In the genomic region with DNA sequence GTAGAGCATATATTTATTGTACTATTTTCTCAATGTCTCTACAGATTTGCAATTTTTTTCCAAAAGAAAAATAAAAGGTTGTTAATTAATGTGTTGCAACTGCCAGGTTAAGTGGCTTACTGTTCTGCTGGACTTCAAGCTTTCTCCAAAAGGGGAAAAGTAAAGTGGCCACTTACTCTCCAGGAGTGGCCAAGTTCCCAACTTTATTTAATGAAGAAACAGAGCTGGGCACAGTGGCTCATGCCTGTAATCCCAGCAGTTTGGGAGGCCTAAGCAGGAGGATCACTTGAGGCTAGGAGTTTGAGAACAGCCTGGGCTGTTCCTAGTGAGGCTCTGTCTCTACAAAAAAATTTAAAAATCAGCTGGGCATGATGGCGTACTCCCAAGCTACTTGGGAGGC, we compare ENCODE assay signal across 23 cellular contexts. TPM values are rescaled to one million over a fixed set of nuclear protein-coding genes. Genes with fewer than 3 reads are reported as not detected.
DNase-seq lines count a peak whose midpoint lies in the region; ATAC-seq, FAIRE-seq and TF ChIP-seq lines count a peak whose summit lies in the region.
"Had no signal": no experiment of that assay in that cellular context is flagged by ENCODE, and none has a peak within 500 bp of the region (broad histone marks: within the 10 kb centered on the region; RNA-seq: fewer than 3 reads in every experiment).

No MANE protein-coding gene starts in this region.

- H3K27me3 ChIP-seq in OCI-LY1 (ENCODE audit: insufficient read depth, low read length) (no peaks in the 10 kb centered on the region), K562 (ENCODE audit: control insufficient read depth in 2 of 2, insufficient read depth in 2 of 2, low read length in 2 of 2) (no peaks in the 10 kb centered on the region), thyroid gland (no peaks in the 10 kb centered on the region), stomach (no peaks in the 10 kb centered on the region)
- H3K27me3 ChIP-seq: BLaER1 treated with 17β-estradiol and CSF1 and Interleukin-3, amounts not matched to agents 10 nM and 100 nM had no signal

- TF ChIP-seq POLR2A in A549 (IDR thresholded peaks at IDR 0.05; ENCODE audit: low read length) (no peak), K562 (conservative IDR thresholded peaks at IDR 0.05) (no peak), thyroid gland (IDR thresholded peaks at IDR 0.05) (no peak), stomach (IDR thresholded peaks at IDR 0.05) (no peak)

- FAIRE-seq in A549 (lab: Jason Lieb, UNC), result no peak
- no peak for FAIRE-seq in K562 (lab: Jason Lieb, UNC)
- FAIRE-seq: D721Med, G401.6, GM12891 had no signal

- H3K36me3 Mint-ChIP-seq in nephron progenitor cell (ENCODE audit: low read depth), result peaks cover 6% of the 10 kb centered on the region
- H3K36me3 Mint-ChIP-seq: CD4-positive, alpha-beta memory T cell had no signal

- TF ChIP-seq EP300 in A549 (IDR thresholded peaks at IDR 0.05) (no peak), K562 (IDR thresholded peaks at IDR 0.05; ENCODE audit: low read length) (no peak), stomach (IDR thresholded peaks at IDR 0.05) (no peak)

- H3K4me3 ChIP-seq in A549 (no peak overlapping the region), OCI-LY1 (ENCODE audit: low read depth, low read length, poor library complexity, severe bottlenecking) (no peak overlapping the region), K562 (no peak overlapping the region), thyroid gland (replicated peaks in 1 of 3) (no peak overlapping the region), stomach (no peak overlapping the region)
- H3K4me3 ChIP-seq: BLaER1 treated with 17β-estradiol and CSF1 and Interleukin-3, amounts not matched to agents 10 nM and 100 nM had no signal

- POLR2A ChIA-PET in A549 (lab: Yijun Ruan, JAX) (interaction anchor here (1.5 kb wide), 1 partner anchor 11 kb away, joined by 5 read pairs; no protein-coding TSS in a partner anchor), K562 (lab: Yijun Ruan, JAX) (interaction anchor here (0.5 to 1.9 kb wide), 3 partner anchors 11 to 1063 kb away, joined by 3 to 7 read pairs (median 3); no protein-coding TSS in a partner anchor)

- H2AFZ ChIP-seq in OCI-LY1 (ENCODE audit: low read length), result no peak overlapping the region
- no peak overlapping the region for H2AFZ ChIP-seq in K562 (ENCODE audit: low read depth, low read length)

- H3K36me3 ChIP-seq in OCI-LY1 (ENCODE audit: insufficient read depth, low read length), result no peaks in the 10 kb centered on the region; the same call in 1 of the 2 replicates
- H3K36me3 ChIP-seq in K562 (ENCODE audit: control insufficient read depth, insufficient read depth, low read length), result peaks cover 9% of the 10 kb centered on the region; the same call in 1 of the 3 replicates
- H3K36me3 ChIP-seq in thyroid gland, result no peaks in the 10 kb centered on the region
- no peaks in the 10 kb centered on the region for H3K36me3 ChIP-seq in stomach

- no peak for DNase-seq in A549 (ENCODE audit: low read depth in 1 of 2, low spot score in 1 of 2)
- DNase-seq in K562 (ENCODE audit: extremely low read depth in 1 of 4, low spot score in 3 of 4), result no peak
- no peak for DNase-seq in nephron progenitor cell
- DNase-seq in thyroid gland, result no peak
- DNase-seq in stomach, result no peak
- DNase-seq in inferior parietal cortex (ENCODE audit: extremely low spot score), result no peak
- DNase-seq: 8988T; ACHN; CD4-positive, alpha-beta memory T cell; COR-L47; DMS153; DMS79 treated with DMSO at 0.1 percent for 48 hours; EL; GOT3; H9; IMR-90 had no signal

- no peaks in the 10 kb centered on the region for H3F3A ChIP-seq in OCI-LY1 (ENCODE audit: insufficient read depth, low read length)

- H3K79me2 ChIP-seq in OCI-LY1 (ENCODE audit: insufficient read depth, low read length) (peaks cover 85% of the 10 kb centered on the region), K562 (ENCODE audit: control insufficient read depth, insufficient read depth, low read length) (peaks cover 95% of the 10 kb centered on the region)

- no peaks in the 10 kb centered on the region for H3K9me3 Mint-ChIP-seq in nephron progenitor cell
- H3K9me3 Mint-ChIP-seq: CD4-positive, alpha-beta memory T cell; H9 had no signal

- no peak overlapping the region for H3K9ac ChIP-seq in OCI-LY1 (ENCODE audit: low read length)
- no peak overlapping the region for H3K9ac ChIP-seq in K562 (ENCODE audit: insufficient read depth in 1 of 2, low read depth in 2 of 2, low read length in 2 of 2)
- H3K9ac ChIP-seq: BLaER1 treated with 17β-estradiol and CSF1 and Interleukin-3, amounts not matched to agents 10 nM and 100 nM had no signal

- CTCF ChIA-PET in A549 (lab: Yijun Ruan, JAX) (interaction anchor here (0.7 to 1.3 kb wide), 5 partner anchors 29 to 181 kb away, joined by 3 to 5 read pairs (median 4); no protein-coding TSS in a partner anchor), K562 (lab: Yijun Ruan, JAX; ENCODE audit: low intra/inter-chr PET ratio) (no interaction called here)

- H4K20me1 ChIP-seq in OCI-LY1 (ENCODE audit: insufficient read depth, low read length), result no peaks in the 10 kb centered on the region
- H4K20me1 ChIP-seq in K562 (replicated peaks; ENCODE audit: control insufficient read depth, insufficient read depth, low read length), result peaks cover 4% of the 10 kb centered on the region; the same call in 1 of the 2 replicates

- BruUV-seq in K562 (replicated peaks; lab: Mats Ljungman, UMichigan), result no TSS peak

- no peaks in the 10 kb centered on the region for H3K9me1 ChIP-seq in K562 (ENCODE audit: control insufficient read depth, insufficient read depth, low read length)

- no peaks in the 10 kb centered on the region for H3K9me2 ChIP-seq in OCI-LY1 (ENCODE audit: low read depth, low read length)

- no peaks in the 10 kb centered on the region for H3K27me3 Mint-ChIP-seq in nephron progenitor cell (ENCODE audit: low read depth, poor library complexity)
- H3K27me3 Mint-ChIP-seq: CD4-positive, alpha-beta memory T cell had no signal

- no peak for TF ChIP-seq RAD21 in A549 (conservative IDR thresholded peaks at IDR 0.05 in 1 of 2, IDR thresholded peaks at IDR 0.05 in 1 of 2)
- TF ChIP-seq RAD21 in K562 (CRISPR knock-in tag; conservative IDR thresholded peaks at IDR 0.05 in 1 of 2, IDR thresholded peaks at IDR 0.05 in 1 of 2), result no peak

- TF ChIP-seq CTCF in A549 (IDR thresholded peaks at IDR 0.05) (no peak), OCI-LY1 (IDR thresholded peaks at IDR 0.05; ENCODE audit: low read length) (no peak), K562 (IDR thresholded peaks at IDR 0.05 in 2 of 3, conservative IDR thresholded peaks at IDR 0.05 in 1 of 3; ENCODE audit: insufficient read depth in 2 of 3, low read depth in 1 of 3, low read length in 3 of 3) (no peak), nephron progenitor cell (IDR thresholded peaks at IDR 0.05) (no peak), thyroid gland (IDR thresholded peaks at IDR 0.05) (no peak), stomach (IDR thresholded peaks at IDR 0.05) (no peak)

- H3K9me3 ChIP-seq in A549 (no peaks in the 10 kb centered on the region), OCI-LY1 (ENCODE audit: low read length) (no peaks in the 10 kb centered on the region), K562 (replicated peaks; ENCODE audit: control insufficient read depth, insufficient read depth, low read depth, low read length) (no peaks in the 10 kb centered on the region), thyroid gland (no peaks in the 10 kb centered on the region), stomach (no peaks in the 10 kb centered on the region)
- H3K9me3 ChIP-seq: BLaER1 treated with 17β-estradiol and CSF1 and Interleukin-3, amounts not matched to agents 10 nM and 100 nM had no signal

- 94% methylated on average over 1 of the region's 1 CpG for WGBS in A549 (ENCODE audit: missing lambda C conversion rate)
- WGBS in K562 (ENCODE audit: insufficient coverage, low coverage, missing lambda C conversion rate), result 100% methylated on average over 1 of the region's 1 CpG
- 92 to 100% methylated on average over 1 of the region's 1 CpG for WGBS in thyroid gland, 2 donors
- 92 to 100% (median 100%) methylated on average over 1 of the region's 1 CpG for WGBS in stomach, 5 donors

- ATAC-seq in A549 (no peak), K562 (no peak), HG03045 (IDR thresholded peaks at IDR 0.05; ENCODE audit: unreplicated experiment) (no peak)

- H3K27ac Mint-ChIP-seq in nephron progenitor cell, result peak overlapping the region; percentile 66

- intact Hi-C loops in K562 (cut with micrococcal nuclease), result no loop called here
- intact Hi-C loops in thyroid gland (cut with DNase I), result no loop called here
- intact Hi-C loops in stomach (cut with DNase I; ENCODE audit: low total_unique reads), result no loop called here

- peak overlapping the region in 1 of 2 experiments; percentile 36; a peak in 1 of 6 replicates for H3K27ac ChIP-seq in A549
- H3K27ac ChIP-seq in OCI-LY1 (ENCODE audit: low read depth, low read length, poor library complexity, severe bottlenecking), result peak overlapping the region; percentile 44
- 0 out of 3 replicates have a peak overlapping the region, but pooled peaks have one; percentile 14 for H3K27ac ChIP-seq in K562 (ENCODE audit: extremely low read depth, low read depth, low read length)
- no peak overlapping the region for H3K27ac ChIP-seq in thyroid gland
- H3K27ac ChIP-seq in stomach, result no peak overlapping the region
- H3K27ac ChIP-seq: BLaER1 treated with 17β-estradiol and CSF1 and Interleukin-3, amounts not matched to agents 10 nM and 100 nM; HL-60 had no signal

- no peak overlapping the region for H3K4me3 Mint-ChIP-seq in nephron progenitor cell
- H3K4me3 Mint-ChIP-seq: CD4-positive, alpha-beta memory T cell; H9 had no signal

- H3K4me2 ChIP-seq in A549, result 0 out of 3 replicates have a peak overlapping the region, but pooled peaks have one; percentile 0
- H3K4me2 ChIP-seq in OCI-LY1 (ENCODE audit: low read length), result no peak overlapping the region; the same call in 1 of the 2 replicates
- no peak overlapping the region for H3K4me2 ChIP-seq in K562 (ENCODE audit: insufficient read depth, low read length)

- peaks cover 51% of the 10 kb centered on the region for H3K4me1 Mint-ChIP-seq in nephron progenitor cell

- peaks cover 94% of the 10 kb centered on the region for H3K4me1 ChIP-seq in A549
- H3K4me1 ChIP-seq in OCI-LY1 (ENCODE audit: insufficient read depth, low read length, severe bottlenecking), result peaks cover 96% of the 10 kb centered on the region
- peaks cover 16 to 19% of the 10 kb centered on the region in 2 experiments; a peak in 4 of 5 replicates for H3K4me1 ChIP-seq in K562 (replicated peaks in 1 of 2; ENCODE audit: control insufficient read depth in 2 of 2, insufficient read depth in 2 of 2, low read length in 2 of 2)
- H3K4me1 ChIP-seq in thyroid gland, result peaks cover 18 to 33% of the 10 kb centered on the region in 2 donors
- H3K4me1 ChIP-seq in stomach, result peaks cover 30 to 74% (median 50%) of the 10 kb centered on the region in 4 donors

- in situ Hi-C loops in K562 (cut with MboI), result no loop called here

RNA-seq across cellular contexts. Expression of a gene that starts 48.8 kb away (rescaled TPM):
- polyA plus RNA-seq in A549 (2011; rRNA removed), result 82.8 and 88.7 TPM in 2 replicates
- polyA plus RNA-seq in A549 (2012; cell fraction: cytosol; rRNA removed), result 39.0 and 48.5 TPM in 2 replicates
- 23.2 and 34.8 TPM in 2 replicates for polyA plus RNA-seq in A549 (2012; cell fraction: nucleus; rRNA removed)
- 68.1 to 84.0 TPM (median 81.5 TPM) in 3 replicates for polyA plus RNA-seq in A549 (2017; fragmentation: RNase III; extraction: RNeasy Plus Mini Kit Qiagen cat#74134 plus additional on column Dnase treatment)
- 66.0 and 68.4 TPM in 2 replicates for polyA minus RNA-seq in A549 (2011; rRNA and poly(A)+ RNA removed)
- total RNA-seq in K562 (2011; cell fraction: chromatin; rRNA removed; ENCODE audit: low replicate concordance), result 25.2 and 26.6 TPM in 2 replicates
- 24.6 and 27.5 TPM in 2 replicates for total RNA-seq in K562 (2011; cell fraction: nucleolus; rRNA removed)
- total RNA-seq in K562 (2011; cell fraction: nucleoplasm; rRNA removed), result 39.2 and 61.3 TPM in 2 replicates
- total RNA-seq in K562 (2014; rRNA removed), result 8.5 and 9.6 TPM in 2 replicates
- total RNA-seq in K562 (2014; rRNA removed; fragmentation: Illumina TruSeq; extraction: Trizol), result 23.4 and 24.2 TPM in 2 replicates
- 24.1 and 25.4 TPM in 2 replicates for total RNA-seq in K562 (2015; rRNA removed; fragmentation: Illumina TruSeq; extraction: Trizol)
- total RNA-seq in K562 (2021), result 23.7 and 25.7 TPM in 2 replicates
- 22.2 and 32.4 TPM in 2 replicates for polyA plus RNA-seq in K562 (2011; rRNA removed)
- polyA plus RNA-seq in K562 (2011; cell fraction: cytosol; rRNA removed), result 23.3 and 23.6 TPM in 2 replicates
- polyA plus RNA-seq in K562 (2011; cell fraction: nucleus; rRNA removed), result 12.0 and 14.7 TPM in 2 replicates
- polyA plus RNA-seq in K562 (2012), result 10.9 and 18.2 TPM in 2 replicates
- 30.9 and 32.6 TPM in 2 replicates for polyA plus RNA-seq in K562 (2014; fragmentation: Illumina TruSeq; extraction: Trizol)
- 10 to 100 TPM; 12.2 to 17.5 TPM for polyA plus RNA-seq in K562 (2014; fragmentation: Nextera tagmentation; extraction: Ambion mirVana)
- polyA plus RNA-seq in K562 (2014; rRNA removed), result 16.4 and 20.0 TPM in 2 replicates
- polyA minus RNA-seq in K562 (2011; rRNA and poly(A)+ RNA removed), result 31.7 and 44.1 TPM in 2 replicates
- polyA minus RNA-seq in K562 (2011; cell fraction: cytosol; rRNA and poly(A)+ RNA removed), result 17.4 and 24.1 TPM in 2 replicates
- polyA minus RNA-seq in K562 (2011; cell fraction: nucleus; rRNA and poly(A)+ RNA removed), result 5.0 and 6.2 TPM in 2 replicates
- total RNA-seq in thyroid gland, result 10 to 100 TPM; 11.5 to 22.2 (median 17.6) TPM
- 10 to 100 TPM; 17.5 to 40.0 (median 25.8) TPM for total RNA-seq in stomach
- 10 to 100 TPM in 2 of 3 donors, 1 to 10 TPM in 1; 7.5 to 10.8 (median 10.2) TPM for polyA plus RNA-seq in stomach

Comparison
In these comparisons a context has a peak if more than half of its experiments do, and no peak if none do; other contexts are left out.
1. H3K27ac ChIP-seq: peak in OCI-LY1 (single experiment) and K562 (single experiment); none in thyroid gland (0 of 3) and stomach (0 of 5).